In genomic region chr1:214462882-214463281, GRCh38 we compare ENCODE assay signal across 25 cellular contexts.
"Had no signal": no experiment of that assay in that cellular context is flagged by ENCODE, and none has a peak within 500 bp of the region (broad histone marks: within the 10 kb centered on the region; RNA-seq: fewer than 3 reads in every experiment).

No MANE protein-coding gene starts in this region.

- H3K27ac ChIP-seq: esophagus muscularis mucosa, gastroesophageal sphincter, heart right ventricle, left lung, neural progenitor cell, prostate gland, suprapubic skin, transverse colon, upper lobe of right lung, uterus had no signal

- ATAC-seq: gastroesophageal sphincter; heart right ventricle; left cardiac atrium; left lung; naive thymus-derived CD4-positive, alpha-beta T cell; right cardiac atrium; stimulated activated naive CD8-positive, alpha-beta T cell treated with anti-CD3 and anti-CD28 coated beads, Interleukin-15, amount 100 ng/mL, for 72 hours; upper lobe of right lung had no signal

- H3K4me3 Mint-ChIP-seq: naive thymus-derived CD4-positive, alpha-beta T cell; nephron; neural progenitor cell; stimulated activated naive CD8-positive, alpha-beta T cell treated with anti-CD3 and anti-CD28 coated beads, Interleukin-15, amount 100 ng/mL, for 72 hours had no signal

- H3K27ac Mint-ChIP-seq: naive thymus-derived CD4-positive, alpha-beta T cell; nephron; neural progenitor cell; stimulated activated naive CD8-positive, alpha-beta T cell treated with anti-CD3 and anti-CD28 coated beads, Interleukin-15, amount 100 ng/mL, for 72 hours had no signal

- H3K4me1 ChIP-seq: prostate gland, upper lobe of right lung, uterus had no signal

- H3K9ac ChIP-seq: neural progenitor cell had no signal

- H2AFZ ChIP-seq: neural progenitor cell had no signal

- H3K9me3 ChIP-seq: esophagus muscularis mucosa, gastroesophageal sphincter, heart right ventricle, left lung, prostate gland, suprapubic skin, transverse colon, upper lobe of right lung, uterus had no signal

- DNase-seq: dorsolateral prefrontal cortex; effector CD4-positive, alpha-beta T cell; foreskin keratinocyte; heart right ventricle; hippocampal formation; left cardiac atrium; left lung; mesenchymal stem cell; midbrain; naive thymus-derived CD4-positive, alpha-beta T cell; right cardiac atrium; stimulated activated CD4-positive, alpha-beta T cell treated with anti-CD3 and anti-CD28 coated beads, Interleukin-15, amount 100 ng/mL, for 24 hours; stimulated activated CD4-positive, alpha-beta T cell treated with anti-CD3 and anti-CD28 coated beads, Interleukin-2, amount 100 ng/mL, for 48 hours; stimulated activated naive CD4-positive, alpha-beta T cell; stimulated activated naive CD8-positive, alpha-beta T cell treated with anti-CD3 and anti-CD28 coated beads, Interleukin-15, amount 100 ng/mL, for 72 hours; transverse colon; upper lobe of right lung; uterus had no signal

- H3K4me1 Mint-ChIP-seq: naive thymus-derived CD4-positive, alpha-beta T cell; stimulated activated naive CD8-positive, alpha-beta T cell treated with anti-CD3 and anti-CD28 coated beads, Interleukin-15, amount 100 ng/mL, for 72 hours had no signal

- H3K9me3 Mint-ChIP-seq: naive thymus-derived CD4-positive, alpha-beta T cell; nephron; neural progenitor cell; stimulated activated naive CD8-positive, alpha-beta T cell treated with anti-CD3 and anti-CD28 coated beads, Interleukin-15, amount 100 ng/mL, for 72 hours had no signal

- H3K4me3 ChIP-seq: dorsolateral prefrontal cortex, esophagus muscularis mucosa, gastroesophageal sphincter, heart right ventricle, left lung, neural progenitor cell, prostate gland, skin epidermis, suprapubic skin, transverse colon, upper lobe of right lung, uterus had no signal

- H3K36me3 Mint-ChIP-seq: naive thymus-derived CD4-positive, alpha-beta T cell; neural progenitor cell had no signal

- H3K27me3 ChIP-seq: dorsolateral prefrontal cortex, esophagus muscularis mucosa, foreskin keratinocyte, gastroesophageal sphincter, heart right ventricle, left lung, neural progenitor cell, suprapubic skin, transverse colon, upper lobe of right lung, uterus had no signal

- H3K36me3 ChIP-seq: left lung, neural progenitor cell, prostate gland, suprapubic skin, transverse colon, upper lobe of right lung, uterus had no signal
